In genomic region chr6:31792741-31793140, GRCh38 we compare ENCODE assay signal across 1 cellular context.
TF ChIP-seq lines count a peak whose summit lies in the region.

No MANE protein-coding gene starts in this region.

TF ChIP-seq in HCT116, 20 proteins besides CTCF, POLR2A, EP300 and RAD21 (continued from another document):
- TF ChIP-seq ZBTB33 (IDR thresholded peaks at IDR 0.05; ENCODE audit: extremely low read depth, insufficient replicate concordance, low read length) (no peak), POLR2AphosphoS5 (IDR thresholded peaks at IDR 0.05; ENCODE audit: low read depth, low read length) (peak; percentile 83), SRF (IDR thresholded peaks at IDR 0.05; ENCODE audit: low read depth) (no peak), EGR1 (IDR thresholded peaks at IDR 0.05; ENCODE audit: low read depth) (no peak), SIN3A (IDR thresholded peaks at IDR 0.05; ENCODE audit: low read depth) (peak; percentile 78), ZNF274 (IDR thresholded peaks at IDR 0.05; ENCODE audit: low read depth, low read length) (no peak), JUND (IDR thresholded peaks at IDR 0.05) (peak; percentile 55; the same call in 1 of the 2 replicates), EZH2 (IDR thresholded peaks at IDR 0.05) (no peak), EZH2phosphoT487 (IDR thresholded peaks at IDR 0.05; ENCODE audit: borderline replicate concordance) (no peak), REST (IDR thresholded peaks at IDR 0.05; ENCODE audit: low read depth) (no peak), SP1 (IDR thresholded peaks at IDR 0.05; ENCODE audit: low read depth) (peak; percentile 55; the same call in 1 of the 2 replicates), FOSL1 (IDR thresholded peaks at IDR 0.05; ENCODE audit: low read depth) (peak; percentile 58), ELF1 (IDR thresholded peaks at IDR 0.05; ENCODE audit: borderline replicate concordance, low read depth) (no peak; the same call in 1 of the 2 replicates)
